8 cellular contexts compared by ENCODE assay signal in the genomic region with DNA sequence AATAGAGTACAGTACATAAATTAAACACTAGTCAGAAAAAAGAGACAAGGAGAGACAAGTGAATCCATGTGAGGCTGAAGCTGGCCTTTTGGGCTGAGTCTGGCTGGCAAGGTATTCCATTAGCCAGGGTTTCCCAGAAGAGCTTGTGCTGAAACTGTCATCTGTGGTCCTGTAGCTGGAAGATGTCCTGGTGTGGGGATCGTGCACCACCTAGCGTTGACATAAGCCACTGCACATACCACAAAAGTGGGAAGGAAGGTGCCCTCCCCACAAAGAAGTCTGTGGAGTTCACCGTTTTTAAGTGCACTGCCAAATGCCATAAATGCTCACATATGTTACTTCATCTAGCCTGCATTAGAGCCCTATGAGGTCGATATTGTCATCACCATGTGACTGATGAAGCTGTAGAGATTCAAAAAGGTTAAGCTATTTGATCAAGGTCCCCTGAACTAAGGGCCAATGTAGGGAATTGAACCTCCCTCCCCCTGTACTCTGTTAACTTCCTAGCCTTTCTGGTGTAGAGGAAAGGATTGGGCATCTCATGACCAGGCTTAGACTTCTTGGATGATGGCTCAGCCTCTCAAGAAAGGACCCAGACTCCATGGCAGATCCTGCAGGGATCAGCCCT. TPM values are rescaled to one million over a fixed set of nuclear protein-coding genes. Genes with fewer than 3 reads are reported as not detected.
DNase-seq lines count a peak whose midpoint lies in the region; ATAC-seq and TF ChIP-seq lines count a peak whose summit lies in the region.

No MANE protein-coding gene starts in this region.

- DNase-seq in AG04450 (ENCODE audit: low read depth, low spot score) (peak; percentile 15), NCI-H524 (lab: John Stamatoyannopoulos, UW) (peak; percentile 46 to 80), epithelial cell of proximal tubule (ENCODE audit: low read depth) (peak; percentile 15), myocyte (ENCODE audit: low read depth) (peak; percentile 60)
- DNase-seq in activated CD8-positive, alpha-beta memory T cell treated with anti-CD3 and anti-CD28 coated beads, Interleukin-2, amount 10 ng/mL, durations not matched to agents 7 days and 5 days, result peak; percentile 68
- DNase-seq in stimulated activated naive CD4-positive, alpha-beta T cell (lab: John Stamatoyannopoulos, UW), result peak in 5 of 6 experiments; percentile 4 to 39 (median 17)

- H3K4me3 ChIP-seq in AG04450 (ENCODE audit: low read depth, low read length) (no peak overlapping the region), epithelial cell of proximal tubule (ENCODE audit: low read depth, low read length) (no peak overlapping the region)

- H3K27ac ChIP-seq in AG04450 (ENCODE audit: low read depth, low read length), result no peak overlapping the region

- POLR2A ChIA-PET in AG04450 (lab: Yijun Ruan, JAX), result no interaction called here

- H3K4me1 Mint-ChIP-seq in activated CD8-positive, alpha-beta memory T cell treated with anti-CD3 and anti-CD28 coated beads, Interleukin-2, amount 10 ng/mL, durations not matched to agents 7 days and 5 days, result peaks cover 4% of the 10 kb centered on the region

- TF ChIP-seq CTCF in AG04450 (IDR thresholded peaks at IDR 0.05; ENCODE audit: low read depth, low read length), result peak; percentile 93
- TF ChIP-seq CTCF in epithelial cell of proximal tubule (conservative IDR thresholded peaks at IDR 0.05; ENCODE audit: low read depth, low read length), result peak; percentile 99

- H3K4me3 Mint-ChIP-seq in activated CD8-positive, alpha-beta memory T cell treated with anti-CD3 and anti-CD28 coated beads, Interleukin-2, amount 10 ng/mL, durations not matched to agents 7 days and 5 days, result no peak overlapping the region

- H3K27me3 Mint-ChIP-seq in activated CD8-positive, alpha-beta memory T cell treated with anti-CD3 and anti-CD28 coated beads, Interleukin-2, amount 10 ng/mL, durations not matched to agents 7 days and 5 days, result peaks cover 4% of the 10 kb centered on the region

- H3K27me3 ChIP-seq in AG04450 (ENCODE audit: control insufficient read depth, insufficient read depth, low read length), result no peaks in the 10 kb centered on the region

- no peaks in the 10 kb centered on the region for H3K9me3 Mint-ChIP-seq in activated CD8-positive, alpha-beta memory T cell treated with anti-CD3 and anti-CD28 coated beads, Interleukin-2, amount 10 ng/mL, durations not matched to agents 7 days and 5 days (ENCODE audit: low read depth)

- H3K36me3 Mint-ChIP-seq in activated CD8-positive, alpha-beta memory T cell treated with anti-CD3 and anti-CD28 coated beads, Interleukin-2, amount 10 ng/mL, durations not matched to agents 7 days and 5 days, result no peaks in the 10 kb centered on the region

- CTCF ChIA-PET in AG04450 (lab: Charles Lee), result interaction anchor here (0.5 to 4.5 kb wide), 35 partner anchors 10 to 1065 kb away, joined by 3 to 73 read pairs (median 4); a partner anchor contains a TSS
- CTCF ChIA-PET in activated CD8-positive, alpha-beta memory T cell treated with anti-CD3 and anti-CD28 coated beads, Interleukin-2, amount 10 ng/mL, durations not matched to agents 7 days and 5 days (lab: Charles Lee), result interaction anchor here (0.8 to 4.8 kb wide), 19 partner anchors 10 to 1008 kb away, joined by 3 to 64 read pairs (median 5); a partner anchor contains a TSS

- peak; percentile 83 for ATAC-seq in GM18498 (IDR thresholded peaks at IDR 0.05; ENCODE audit: unreplicated experiment)
- ATAC-seq in HG03342 (IDR thresholded peaks at IDR 0.05; ENCODE audit: unreplicated experiment), result peak; percentile 86
- peak; percentile 86 for ATAC-seq in activated CD8-positive, alpha-beta memory T cell treated with anti-CD3 and anti-CD28 coated beads, Interleukin-2, amount 10 ng/mL, durations not matched to agents 7 days and 5 days

- no peaks in the 10 kb centered on the region for H3K9me3 ChIP-seq in AG04450 (ENCODE audit: control insufficient read depth, insufficient read depth, low read length)

- H3K27ac Mint-ChIP-seq in activated CD8-positive, alpha-beta memory T cell treated with anti-CD3 and anti-CD28 coated beads, Interleukin-2, amount 10 ng/mL, durations not matched to agents 7 days and 5 days, result no peak overlapping the region

RNA-seq across cellular contexts. Expression of a gene that starts 31.9 kb away (rescaled TPM):
- polyA plus RNA-seq in AG04450 (2011; rRNA removed), result 0.07 TPM in 1 of 2 replicates, not detected in the other
- not detected in 2 replicates for polyA minus RNA-seq in AG04450 (2011; rRNA and poly(A)+ RNA removed)
- total RNA-seq in activated CD8-positive, alpha-beta memory T cell treated with anti-CD3 and anti-CD28 coated beads, Interleukin-2, amount 10 ng/mL, durations not matched to agents 7 days and 5 days, result under 1 TPM in 1 of 2 experiments, not detected in 1; 0.42 TPM
- total RNA-seq in epithelial cell of proximal tubule (80.7 and 90.4 TPM in 2 replicates), myocyte (not detected in 2 replicates)
- not detected for polyA plus RNA-seq in myocyte (2012)

RNA-seq across cellular contexts. Expression of a gene that starts 47.1 kb away (rescaled TPM):
- polyA plus RNA-seq in AG04450 (2011; rRNA removed), result 0.09 TPM in 2 replicates
- 0.09 TPM in 2 replicates for polyA minus RNA-seq in AG04450 (2011; rRNA and poly(A)+ RNA removed)
- under 1 TPM; 0.26 to 0.33 TPM for total RNA-seq in activated CD8-positive, alpha-beta memory T cell treated with anti-CD3 and anti-CD28 coated beads, Interleukin-2, amount 10 ng/mL, durations not matched to agents 7 days and 5 days
- total RNA-seq in epithelial cell of proximal tubule, result 0.14 and 0.46 TPM in 2 replicates
- total RNA-seq in myocyte, result 0.05 TPM in 1 of 2 replicates, not detected in the other
- not detected for polyA plus RNA-seq in myocyte (2012)

Comparison
In these comparisons a context has a peak if more than half of its experiments do, and no peak if none do; other contexts are left out.
1. DNase-seq: peak in every context shown above with its lines; median percentile 68 in activated CD8-positive, alpha-beta memory T cell treated with anti-CD3 and anti-CD28 coated beads, Interleukin-2, amount 10 ng/mL, durations not matched to agents 7 days and 5 days; 63 in NCI-H524; 60 in myocyte; 17 in stimulated activated naive CD4-positive, alpha-beta T cell; 15 in AG04450; 15 in epithelial cell of proximal tubule.
2. RNA of a gene that starts 31.9 kb away (total RNA-seq): 80.7 to 90.4 TPM in epithelial cell of proximal tubule; 0.42 TPM in activated CD8-positive, alpha-beta memory T cell treated with anti-CD3 and anti-CD28 coated beads, Interleukin-2, amount 10 ng/mL, durations not matched to agents 7 days and 5 days and not detected in myocyte; every median in the first group is over 10 times any median in the second.
3. Peak in every context shown above with its lines, with median percentiles within 50 percentile points of each other: ATAC-seq.